ENCODE assay signal across 1 cellular context in the genomic region with DNA sequence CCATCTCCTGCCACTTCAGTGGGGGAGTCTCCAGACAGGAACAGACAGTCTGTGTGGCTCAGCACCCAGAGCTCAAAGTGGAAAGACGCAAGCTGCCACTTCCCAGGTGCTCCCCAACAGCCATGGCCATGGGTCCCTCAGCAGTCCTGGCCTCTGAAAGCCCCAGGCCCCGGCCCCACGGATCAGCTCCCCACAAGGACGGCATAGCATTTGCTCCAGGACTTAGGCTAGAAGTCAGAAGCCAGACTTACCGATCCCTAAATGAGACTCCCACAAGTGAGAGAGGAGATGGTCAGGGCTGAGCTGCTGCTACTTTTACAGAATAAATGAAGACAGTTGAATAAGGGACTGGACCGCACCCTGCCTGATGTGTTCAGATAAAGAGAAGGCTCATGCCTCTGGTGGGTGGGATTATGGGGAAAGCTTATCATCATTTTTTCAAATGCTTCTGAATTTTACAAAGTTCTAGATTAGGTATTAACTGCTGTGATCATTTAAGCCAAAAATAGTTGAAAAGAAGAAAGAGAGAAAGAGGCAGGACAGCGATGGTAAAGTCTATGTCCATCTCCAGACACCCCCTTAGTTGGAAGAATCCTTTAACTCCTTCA.
TF ChIP-seq lines count a peak whose summit lies in the region.

No MANE protein-coding gene starts in this region.

TF ChIP-seq in K562, 482 proteins besides CTCF, POLR2A, EP300 and RAD21 (continued from another document and continues in another):
- TF ChIP-seq, protein P1, sequence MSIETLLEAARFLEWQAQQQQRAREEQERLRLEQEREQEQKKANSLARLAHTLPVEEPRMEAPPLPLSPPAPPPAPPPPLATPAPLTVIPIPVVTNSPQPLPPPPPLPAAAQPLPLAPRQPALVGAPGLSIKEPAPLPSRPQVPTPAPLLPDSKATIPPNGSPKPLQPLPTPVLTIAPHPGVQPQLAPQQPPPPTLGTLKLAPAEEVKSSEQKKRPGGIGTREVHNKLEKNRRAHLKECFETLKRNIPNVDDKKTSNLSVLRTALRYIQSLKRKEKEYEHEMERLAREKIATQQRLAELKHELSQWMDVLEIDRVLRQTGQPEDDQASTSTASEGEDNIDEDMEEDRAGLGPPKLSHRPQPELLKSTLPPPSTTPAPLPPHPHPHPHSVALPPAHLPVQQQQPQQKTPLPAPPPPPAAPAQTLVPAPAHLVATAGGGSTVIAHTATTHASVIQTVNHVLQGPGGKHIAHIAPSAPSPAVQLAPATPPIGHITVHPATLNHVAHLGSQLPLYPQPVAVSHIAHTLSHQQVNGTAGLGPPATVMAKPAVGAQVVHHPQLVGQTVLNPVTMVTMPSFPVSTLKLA (conservative IDR thresholded peaks at IDR 0.05), result 0 out of 4 replicates have a peak, but pooled peaks of 1 of the 2 experiments have one; percentile 34
- TF ChIP-seq MYC (IDR thresholded peaks at IDR 0.05; ENCODE audit: low read depth, low read length) (no peak), MYC (CRISPR knock-in tag; IDR thresholded peaks at IDR 0.05; ENCODE audit: borderline replicate concordance, low read depth) (no peak), CUX1 (CRISPR knock-in tag; IDR thresholded peaks at IDR 0.05) (no peak), ZSCAN32 (CRISPR knock-in tag; IDR thresholded peaks at IDR 0.05) (no peak), TAF15 (IDR thresholded peaks at IDR 0.05; ENCODE audit: low read depth, low read length) (no peak), SAFB2 (IDR thresholded peaks at IDR 0.05; ENCODE audit: borderline replicate concordance, low read depth, low read length, severe bottlenecking) (no peak), SNRNP70 (optimal IDR thresholded peaks at IDR 0.05; ENCODE audit: low read depth, low read length) (no peak), KLF1 (tag; IDR thresholded peaks at IDR 0.05) (peak; percentile 93), ZNF217 (CRISPR knock-in tag; IDR thresholded peaks at IDR 0.05) (no peak), RB1 (IDR thresholded peaks at IDR 0.05; ENCODE audit: low read depth) (no peak), KLF10 (CRISPR knock-in tag; IDR thresholded peaks at IDR 0.05) (no peak), ZKSCAN8 (CRISPR knock-in tag; IDR thresholded peaks at IDR 0.05) (no peak), POLR2AphosphoS5 (IDR thresholded peaks at IDR 0.05; ENCODE audit: control insufficient read depth, insufficient read depth, low read depth, low read length) (peak; percentile 92), MBD2 (IDR thresholded peaks at IDR 0.05; ENCODE audit: borderline replicate concordance, low read depth) (no peak; the same call in 1 of the 2 replicates), RNF2 (IDR thresholded peaks at IDR 0.05) (peak; percentile 51; the same call in 1 of the 2 replicates), PURB (CRISPR knock-in tag; IDR thresholded peaks at IDR 0.05; ENCODE audit: low read depth) (no peak), KLF6 (CRISPR knock-in tag; IDR thresholded peaks at IDR 0.05; ENCODE audit: borderline replicate concordance) (no peak), RBM25 (IDR thresholded peaks at IDR 0.05; ENCODE audit: low read depth, low read length, severe bottlenecking) (no peak), KAT7 (CRISPR knock-in tag; IDR thresholded peaks at IDR 0.05; ENCODE audit: borderline replicate concordance) (no peak), C11orf30 (IDR thresholded peaks at IDR 0.05; ENCODE audit: low read depth) (no peak), GABPB1 (CRISPR knock-in tag; IDR thresholded peaks at IDR 0.05) (no peak), FIP1L1 (IDR thresholded peaks at IDR 0.05; ENCODE audit: low read depth, low read length, poor library complexity, severe bottlenecking) (no peak), ZC3H4 (CRISPR knock-in tag; IDR thresholded peaks at IDR 0.05; ENCODE audit: borderline replicate concordance) (no peak), PRPF4 (IDR thresholded peaks at IDR 0.05; ENCODE audit: insufficient read depth, low read depth, low read length, poor library complexity, severe bottlenecking) (no peak), VEZF1 (CRISPR knock-in tag; IDR thresholded peaks at IDR 0.05) (no peak; the same call in 1 of the 2 replicates), RAD51 (IDR thresholded peaks at IDR 0.05; ENCODE audit: borderline replicate concordance, low read depth) (no peak), NFIX (CRISPR knock-in tag; IDR thresholded peaks at IDR 0.05; ENCODE audit: low read depth) (no peak), NUFIP1 (IDR thresholded peaks at IDR 0.05; ENCODE audit: partially characterized antibody) (no peak), NR2C1 (IDR thresholded peaks at IDR 0.05) (no peak), NR2C1 (tag; IDR thresholded peaks at IDR 0.05) (no peak), ZNF431 (CRISPR knock-in tag; IDR thresholded peaks at IDR 0.05) (no peak), SAP30 (IDR thresholded peaks at IDR 0.05; ENCODE audit: borderline replicate concordance, insufficient read depth, low read depth, low read length, poor library complexity, severe bottlenecking) (no peak), RBFOX2 (IDR thresholded peaks at IDR 0.05; ENCODE audit: low read depth, low read length) (peak; percentile 38), ZFX (CRISPR knock-in tag; IDR thresholded peaks at IDR 0.05) (no peak), BACH1 (tag; IDR thresholded peaks at IDR 0.05) (no peak), USF1 (CRISPR knock-in tag; IDR thresholded peaks at IDR 0.05) (no peak), ZNF778 (CRISPR knock-in tag; IDR thresholded peaks at IDR 0.05) (no peak), MCM7 (IDR thresholded peaks at IDR 0.05) (no peak), ETS2 (tag; IDR thresholded peaks at IDR 0.05; ENCODE audit: borderline replicate concordance, poor library complexity, severe bottlenecking) (no peak), PCBP1 (IDR thresholded peaks at IDR 0.05; ENCODE audit: low read depth, low read length, poor library complexity, severe bottlenecking) (no peak)
- TF ChIP-seq, protein P2, sequence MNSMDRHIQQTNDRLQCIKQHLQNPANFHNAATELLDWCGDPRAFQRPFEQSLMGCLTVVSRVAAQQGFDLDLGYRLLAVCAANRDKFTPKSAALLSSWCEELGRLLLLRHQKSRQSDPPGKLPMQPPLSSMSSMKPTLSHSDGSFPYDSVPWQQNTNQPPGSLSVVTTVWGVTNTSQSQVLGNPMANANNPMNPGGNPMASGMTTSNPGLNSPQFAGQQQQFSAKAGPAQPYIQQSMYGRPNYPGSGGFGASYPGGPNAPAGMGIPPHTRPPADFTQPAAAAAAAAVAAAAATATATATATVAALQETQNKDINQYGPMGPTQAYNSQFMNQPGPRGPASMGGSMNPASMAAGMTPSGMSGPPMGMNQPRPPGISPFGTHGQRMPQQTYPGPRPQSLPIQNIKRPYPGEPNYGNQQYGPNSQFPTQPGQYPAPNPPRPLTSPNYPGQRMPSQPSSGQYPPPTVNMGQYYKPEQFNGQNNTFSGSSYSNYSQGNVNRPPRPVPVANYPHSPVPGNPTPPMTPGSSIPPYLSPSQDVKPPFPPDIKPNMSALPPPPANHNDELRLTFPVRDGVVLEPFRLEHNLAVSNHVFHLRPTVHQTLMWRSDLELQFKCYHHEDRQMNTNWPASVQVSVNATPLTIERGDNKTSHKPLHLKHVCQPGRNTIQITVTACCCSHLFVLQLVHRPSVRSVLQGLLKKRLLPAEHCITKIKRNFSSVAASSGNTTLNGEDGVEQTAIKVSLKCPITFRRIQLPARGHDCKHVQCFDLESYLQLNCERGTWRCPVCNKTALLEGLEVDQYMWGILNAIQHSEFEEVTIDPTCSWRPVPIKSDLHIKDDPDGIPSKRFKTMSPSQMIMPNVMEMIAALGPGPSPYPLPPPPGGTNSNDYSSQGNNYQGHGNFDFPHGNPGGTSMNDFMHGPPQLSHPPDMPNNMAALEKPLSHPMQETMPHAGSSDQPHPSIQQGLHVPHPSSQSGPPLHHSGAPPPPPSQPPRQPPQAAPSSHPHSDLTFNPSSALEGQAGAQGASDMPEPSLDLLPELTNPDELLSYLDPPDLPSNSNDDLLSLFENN (IDR thresholded peaks at IDR 0.05; ENCODE audit: low read depth in 2 of 2, low read length in 2 of 2), result no peak
- TF ChIP-seq, protein P3, sequence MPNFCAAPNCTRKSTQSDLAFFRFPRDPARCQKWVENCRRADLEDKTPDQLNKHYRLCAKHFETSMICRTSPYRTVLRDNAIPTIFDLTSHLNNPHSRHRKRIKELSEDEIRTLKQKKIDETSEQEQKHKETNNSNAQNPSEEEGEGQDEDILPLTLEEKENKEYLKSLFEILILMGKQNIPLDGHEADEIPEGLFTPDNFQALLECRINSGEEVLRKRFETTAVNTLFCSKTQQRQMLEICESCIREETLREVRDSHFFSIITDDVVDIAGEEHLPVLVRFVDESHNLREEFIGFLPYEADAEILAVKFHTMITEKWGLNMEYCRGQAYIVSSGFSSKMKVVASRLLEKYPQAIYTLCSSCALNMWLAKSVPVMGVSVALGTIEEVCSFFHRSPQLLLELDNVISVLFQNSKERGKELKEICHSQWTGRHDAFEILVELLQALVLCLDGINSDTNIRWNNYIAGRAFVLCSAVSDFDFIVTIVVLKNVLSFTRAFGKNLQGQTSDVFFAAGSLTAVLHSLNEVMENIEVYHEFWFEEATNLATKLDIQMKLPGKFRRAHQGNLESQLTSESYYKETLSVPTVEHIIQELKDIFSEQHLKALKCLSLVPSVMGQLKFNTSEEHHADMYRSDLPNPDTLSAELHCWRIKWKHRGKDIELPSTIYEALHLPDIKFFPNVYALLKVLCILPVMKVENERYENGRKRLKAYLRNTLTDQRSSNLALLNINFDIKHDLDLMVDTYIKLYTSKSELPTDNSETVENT (CRISPR knock-in tag; IDR thresholded peaks at IDR 0.05), result no peak
- TF ChIP-seq, protein P4, sequence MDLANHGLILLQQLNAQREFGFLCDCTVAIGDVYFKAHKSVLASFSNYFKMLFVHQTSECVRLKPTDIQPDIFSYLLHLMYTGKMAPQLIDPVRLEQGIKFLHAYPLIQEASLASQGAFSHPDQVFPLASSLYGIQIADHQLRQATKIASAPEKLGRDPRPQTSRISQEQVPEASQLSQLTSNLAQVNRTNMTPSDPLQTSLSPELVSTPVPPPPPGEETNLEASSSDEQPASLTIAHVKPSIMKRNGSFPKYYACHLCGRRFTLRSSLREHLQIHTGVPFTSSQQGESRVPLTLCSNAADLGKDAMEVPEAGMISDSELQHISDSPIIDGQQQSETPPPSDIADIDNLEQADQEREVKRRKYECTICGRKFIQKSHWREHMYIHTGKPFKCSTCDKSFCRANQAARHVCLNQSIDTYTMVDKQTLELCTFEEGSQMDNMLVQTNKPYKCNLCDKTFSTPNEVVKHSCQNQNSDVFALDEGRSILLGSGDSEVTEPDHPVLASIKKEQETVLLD (IDR thresholded peaks at IDR 0.05), result no peak
